13 cellular contexts compared by ENCODE assay signal in genomic region chr17:64378890-64379354, GRCh38. TPM values are rescaled to one million over a fixed set of nuclear protein-coding genes. Genes with fewer than 3 reads are reported as not detected.
A peak's percentile ranks its signal among the peaks of the same experiment; 100 is the strongest.
DNase-seq lines count a peak whose midpoint lies in the region; ATAC-seq, FAIRE-seq and TF ChIP-seq lines count a peak whose summit lies in the region.
"Had no signal": no experiment of that assay in that cellular context is flagged by ENCODE, and none has a peak within 500 bp of the region (broad histone marks: within the 10 kb centered on the region; RNA-seq: fewer than 3 reads in every experiment).

No MANE protein-coding gene starts in this region.

- H3K9ac ChIP-seq in GM12878 (ENCODE audit: control insufficient read depth, insufficient read depth, low read length): no peak overlapping the region

- in situ Hi-C loops in GM12878 (cut with MboI): no loop called here

- H2AFZ ChIP-seq in GM12878 (ENCODE audit: control insufficient read depth, low read depth, low read length): no peak overlapping the region; the same call in 1 of the 2 replicates

- no peaks in the 10 kb centered on the region for H3K27me3 Mint-ChIP-seq in CD8-positive, alpha-beta T cell (ENCODE audit: low read depth)
- no peaks in the 10 kb centered on the region for H3K27me3 Mint-ChIP-seq in activated T-helper 17 cell treated with anti-CD3 and anti-CD28 coated beads, Interleukin-2, amount 50 U/mL, for 72 hours

- no peak for TF ChIP-seq POLR2A in GM12878 (IDR thresholded peaks at IDR 0.05; ENCODE audit: low read depth, low read length)

- no peak for FAIRE-seq in GM12878 (lab: Jason Lieb, UNC)

- ATAC-seq in CD8-positive, alpha-beta T cell: no peak
- ATAC-seq in HG02798 (IDR thresholded peaks at IDR 0.05; ENCODE audit: poor library complexity, unreplicated experiment): peak; percentile 70
- ATAC-seq in GM12878: peak; percentile 93
- ATAC-seq in HG03095 (IDR thresholded peaks at IDR 0.05; ENCODE audit: unreplicated experiment): no peak
- no peak for ATAC-seq in activated T-helper 17 cell treated with anti-CD3 and anti-CD28 coated beads, Interleukin-2, amount 50 U/mL, for 72 hours (replicated peaks)

- H3K9me3 ChIP-seq in CD8-positive, alpha-beta T cell (ENCODE audit: low read length): no peaks in the 10 kb centered on the region
- H3K9me3 ChIP-seq in GM12878 (replicated peaks; ENCODE audit: control insufficient read depth, insufficient read depth, low read length): no peaks in the 10 kb centered on the region
- H3K9me3 ChIP-seq: MG63 had no signal

- peaks cover 25% of the 10 kb centered on the region for H3K4me1 ChIP-seq in CD8-positive, alpha-beta T cell (ENCODE audit: insufficient read depth, low read length)
- H3K4me1 ChIP-seq in GM12878 (ENCODE audit: control insufficient read depth, insufficient read depth, low read length): peaks cover 8% of the 10 kb centered on the region

- POLR2A ChIA-PET in CD8-positive, alpha-beta T cell (lab: Charles Lee): interaction anchor here (1.0 to 1.6 kb wide), 3 partner anchors 10 to 18 kb away, joined by 3 to 6 read pairs (median 6); partner anchors contain the start of gene PECAM1
- POLR2A ChIA-PET in GM12878 (lab: Charles Lee): interaction anchor here (0.6 to 1.9 kb wide), 5 partner anchors 20 to 124 kb away, joined by 3 to 6 read pairs (median 3); no protein-coding TSS in a partner anchor

- intact Hi-C loops in CD8-positive, alpha-beta T cell (cut with DNase I, micrococcal nuclease): loop anchor here (5.0 kb wide), 2 partner anchors 38 to 42 kb away; no protein-coding TSS in a partner anchor
- intact Hi-C loops in GM12878 (cut with micrococcal nuclease; ENCODE audit: unreplicated experiment): loop anchor here (5.0 kb wide), 1 partner anchor 33 kb away; no protein-coding TSS in a partner anchor

- H3K27ac Mint-ChIP-seq in CD8-positive, alpha-beta T cell: peak overlapping the region; percentile 34
- H3K27ac Mint-ChIP-seq in activated T-helper 17 cell treated with anti-CD3 and anti-CD28 coated beads, Interleukin-2, amount 50 U/mL, for 72 hours: no peak overlapping the region
- H3K27ac Mint-ChIP-seq: activated naive CD4-positive, alpha-beta T cell treated with anti-CD3 and anti-CD28 coated beads, Interleukin-2, amount 50 U/mL, for 72 hours had no signal

- CTCF ChIA-PET in CD8-positive, alpha-beta T cell (lab: Charles Lee): interaction anchor here (0.5 to 7.0 kb wide), 3 partner anchors 42 to 245 kb away, joined by 3 to 45 read pairs (median 3); no protein-coding TSS in a partner anchor
- CTCF ChIA-PET in GM12878 (lab: Yijun Ruan, JAX): interaction anchor here (1.1 to 3.1 kb wide), 6 partner anchors 18 to 72 kb away, joined by 3 to 9 read pairs (median 5); no protein-coding TSS in a partner anchor

- H3K4me3 Mint-ChIP-seq in CD8-positive, alpha-beta T cell: no peak overlapping the region
- H3K4me3 Mint-ChIP-seq in activated T-helper 17 cell treated with anti-CD3 and anti-CD28 coated beads, Interleukin-2, amount 50 U/mL, for 72 hours: no peak overlapping the region

- H3K4me2 ChIP-seq in GM12878 (ENCODE audit: control insufficient read depth, insufficient read depth): peak overlapping the region; percentile 44; the same call in 1 of the 2 replicates

- BruUV-seq in GM12878 (replicated peaks; lab: Mats Ljungman, UMichigan): no TSS peak

- RAD21 ChIA-PET in GM12878 (lab: Charles Lee; ENCODE audit: unreplicated experiment): interaction anchor here (1.4 to 2.1 kb wide), 8 partner anchors 10 to 57 kb away, joined by 3 to 14 read pairs (median 5); no protein-coding TSS in a partner anchor

- no peak for TF ChIP-seq CTCF in CD8-positive, alpha-beta T cell (IDR thresholded peaks at IDR 0.05)
- TF ChIP-seq CTCF in GM12878 (IDR thresholded peaks at IDR 0.05 in 2 of 3, conservative IDR thresholded peaks at IDR 0.05 in 1 of 3; ENCODE audit: control insufficient read depth in 2 of 3, extremely low read depth in 1 of 3, insufficient read depth in 1 of 3, low read depth in 3 of 3, low read length in 3 of 3): no peak

- no peaks in the 10 kb centered on the region for H3K9me3 Mint-ChIP-seq in CD8-positive, alpha-beta T cell
- H3K9me3 Mint-ChIP-seq in activated T-helper 17 cell treated with anti-CD3 and anti-CD28 coated beads, Interleukin-2, amount 50 U/mL, for 72 hours: no peaks in the 10 kb centered on the region
- H3K9me3 Mint-ChIP-seq: activated naive CD4-positive, alpha-beta T cell treated with anti-CD3 and anti-CD28 coated beads, Interleukin-2, amount 50 U/mL, for 72 hours had no signal

- SMC1A ChIA-PET in GM12878 (lab: Charles Lee; ENCODE audit: uncharacterized antibody, unreplicated experiment): interaction anchor here (0.6 to 5.3 kb wide), 15 partner anchors 8 to 59 kb away, joined by 3 to 31 read pairs (median 4); no protein-coding TSS in a partner anchor

- H3K27ac ChIP-seq in CD8-positive, alpha-beta T cell (ENCODE audit: low read depth, low read length): no peak overlapping the region
- no peak overlapping the region for H3K27ac ChIP-seq in GM12878 (ENCODE audit: control insufficient read depth, insufficient read depth)

- no peak overlapping the region for H3K4me3 ChIP-seq in CD8-positive, alpha-beta T cell (ENCODE audit: low read depth, low read length)
- H3K4me3 ChIP-seq in GM12878: no peak overlapping the region
- H3K4me3 ChIP-seq: dorsolateral prefrontal cortex, MG63 had no signal

- peaks cover 52% of the 10 kb centered on the region for H3K4me1 Mint-ChIP-seq in CD8-positive, alpha-beta T cell (ENCODE audit: low read depth)
- H3K4me1 Mint-ChIP-seq in activated T-helper 17 cell treated with anti-CD3 and anti-CD28 coated beads, Interleukin-2, amount 50 U/mL, for 72 hours: no peaks in the 10 kb centered on the region

- DNase-seq in CD8-positive, alpha-beta T cell: no peak
- DNase-seq in GM12878 (ENCODE audit: low read depth, low spot score) (peak; percentile 72), lung microvascular endothelial cell (ENCODE audit: low read depth in 2 of 2) (peak; percentile 78 to 92), NOMO-1 treated with DMSO at 0.1 percent for 48 hours (lab: John Stamatoyannopoulos, UW; ENCODE audit: unreplicated experiment) (no peak)
- DNase-seq in activated CD8-positive, alpha-beta memory T cell treated with anti-CD3 and anti-CD28 coated beads, Interleukin-2, amount 50 U/mL, for 48 hours: no peak
- DNase-seq: activated CD8-positive, alpha-beta memory T cell treated with anti-CD3 and anti-CD28 coated beads for 24 hours; MG63 had no signal

- peaks cover 28% of the 10 kb centered on the region for H3K36me3 ChIP-seq in CD8-positive, alpha-beta T cell (ENCODE audit: insufficient read depth, low read length)
- H3K36me3 ChIP-seq in GM12878 (ENCODE audit: control insufficient read depth in 2 of 2, insufficient read depth in 2 of 2, low read length in 1 of 2): peaks cover 0 to 1% of the 10 kb centered on the region in 2 experiments; a peak in 2 of 4 replicates
- H3K36me3 ChIP-seq: MG63 had no signal

- TF ChIP-seq EP300 in GM12878 (IDR thresholded peaks at IDR 0.05; ENCODE audit: borderline replicate concordance in 1 of 2, control insufficient read depth in 1 of 2, low read depth in 2 of 2, low read length in 2 of 2): 0 out of 4 replicates have a peak, but pooled peaks of 1 of the 2 experiments have one; percentile 16

- H3K36me3 Mint-ChIP-seq in CD8-positive, alpha-beta T cell: peaks cover 77% of the 10 kb centered on the region
- H3K36me3 Mint-ChIP-seq in activated T-helper 17 cell treated with anti-CD3 and anti-CD28 coated beads, Interleukin-2, amount 50 U/mL, for 72 hours (ENCODE audit: low read depth): no peaks in the 10 kb centered on the region

- no peak for TF ChIP-seq RAD21 in GM12878 (IDR thresholded peaks at IDR 0.05; ENCODE audit: insufficient read depth, low read depth, low read length)

- no peaks in the 10 kb centered on the region for H3K27me3 ChIP-seq in CD8-positive, alpha-beta T cell (ENCODE audit: insufficient read depth, low read length)
- H3K27me3 ChIP-seq in GM12878 (replicated peaks in 1 of 2; ENCODE audit: control insufficient read depth in 2 of 2, insufficient read depth in 2 of 2, low read length in 1 of 2): no peaks in the 10 kb centered on the region
- H3K27me3 ChIP-seq: dorsolateral prefrontal cortex, MG63 had no signal

- no peaks in the 10 kb centered on the region for H4K20me1 ChIP-seq in GM12878 (ENCODE audit: control insufficient read depth, insufficient read depth)

- WGBS in GM12878 (ENCODE audit: insufficient coverage, insufficient replicate concordance, low lambda C conversion rate, missing lambda C conversion rate): 49% methylated on average over 6 of the region's 6 CpGs

- H3K79me2 ChIP-seq in GM12878 (ENCODE audit: control insufficient read depth, insufficient read depth, low read length): no peaks in the 10 kb centered on the region

RNA-seq across cellular contexts. Expression of gene PECAM1, which starts 11.7 kb away (rescaled TPM):
- total RNA-seq in CD8-positive, alpha-beta T cell: 10 to 100 TPM; 64.3 to 70.6 TPM
- total RNA-seq in GM12878 (2013; cell fraction: nucleolus; rRNA removed): 32.2 and 34.1 TPM in 2 replicates
- total RNA-seq in GM12878 (2014; rRNA removed) (11.1 and 13.2 TPM in 2 replicates), GM12878 (2014; rRNA removed; fragmentation: Illumina TruSeq; extraction: Trizol) (9.5 and 9.7 TPM in 2 replicates), GM12878 (2021) (26.1 and 35.2 TPM in 2 replicates), lung microvascular endothelial cell (395 and 423 TPM in 2 replicates)
- 1.1 TPM for polyA plus RNA-seq in GM12878 (2011; ENCODE audit: low read depth)
- polyA plus RNA-seq in GM12878 (2011; rRNA removed) (32.7 and 34.7 TPM in 2 replicates), GM12878 (2014; fragmentation: Illumina TruSeq; extraction: Trizol) (13.9 and 17.4 TPM in 2 replicates), GM12878 (2014; fragmentation: Nextera tagmentation; extraction: Ambion mirVana) (1 to 10 TPM; 6.9 to 7.5 TPM), GM12878 (2014; rRNA removed) (16.7 and 20.6 TPM in 2 replicates), GM12878 (2016; fragmentation: Nextera tagmentation; extraction: Ambion mirVana) (10 to 100 TPM; 12.5 to 14.1 TPM)
- 21.0 and 34.5 TPM in 2 replicates for polyA plus RNA-seq in GM12878 (2011; cell fraction: cytosol; rRNA removed)
- polyA plus RNA-seq in GM12878 (2011; cell fraction: nucleus; rRNA removed): 10.6 and 20.6 TPM in 2 replicates
- polyA plus RNA-seq in GM12878 (2012): 1.4 and 3.6 TPM in 2 replicates
- polyA minus RNA-seq in GM12878 (2011; rRNA and poly(A)+ RNA removed): 101 and 135 TPM in 2 replicates
- 10.6 and 22.3 TPM in 2 replicates for polyA minus RNA-seq in GM12878 (2011; cell fraction: cytosol; rRNA and poly(A)+ RNA removed)
- 14.3 and 19.1 TPM in 2 replicates for polyA minus RNA-seq in GM12878 (2011; cell fraction: nucleus; rRNA and poly(A)+ RNA removed)
- total RNA-seq in activated T-helper 17 cell treated with anti-CD3 and anti-CD28 coated beads, Interleukin-2, amount 50 U/mL, for 72 hours: under 1 TPM; 0.09 to 0.19 TPM
- total RNA-seq: osteocyte had no signal

Comparison
In these comparisons a context has a peak if more than half of its experiments do, and no peak if none do; other contexts are left out.
1. ATAC-seq: peak in HG02798 (single experiment) and GM12878 (single experiment); none in CD8-positive, alpha-beta T cell (single experiment), HG03095 (single experiment) and activated T-helper 17 cell treated with anti-CD3 and anti-CD28 coated beads, Interleukin-2, amount 50 U/mL, for 72 hours (single experiment).
2. DNase-seq: peak in GM12878 (single experiment) and lung microvascular endothelial cell (2 of 2); none in CD8-positive, alpha-beta T cell (0 of 7), NOMO-1 treated with DMSO at 0.1 percent for 48 hours (single experiment) and activated CD8-positive, alpha-beta memory T cell treated with anti-CD3 and anti-CD28 coated beads, Interleukin-2, amount 50 U/mL, for 48 hours (single experiment).
3. RNA of gene PECAM1, which starts 11.7 kb away (total RNA-seq): 395 to 423 TPM in lung microvascular endothelial cell, 64.3 to 70.6 TPM in CD8-positive, alpha-beta T cell and 9.5 to 35.2 TPM in GM12878; 0.09 to 0.19 TPM in activated T-helper 17 cell treated with anti-CD3 and anti-CD28 coated beads, Interleukin-2, amount 50 U/mL, for 72 hours; every median in the first group is over 4 times any median in the second.